Comparison of ENCODE assay signal across 1 cellular context in genomic region chr16:51391798-51392511, GRCh38.
TF ChIP-seq lines count a peak whose summit lies in the region.

No MANE protein-coding gene starts in this region.

TF ChIP-seq in IMR-90, 13 proteins besides CTCF, POLR2A, EP300 and RAD21:
- TF ChIP-seq NFE2L2 (IDR thresholded peaks at IDR 0.05; ENCODE audit: low read depth, low read length): no peak
